25 cellular contexts compared by ENCODE assay signal in the genomic region with DNA sequence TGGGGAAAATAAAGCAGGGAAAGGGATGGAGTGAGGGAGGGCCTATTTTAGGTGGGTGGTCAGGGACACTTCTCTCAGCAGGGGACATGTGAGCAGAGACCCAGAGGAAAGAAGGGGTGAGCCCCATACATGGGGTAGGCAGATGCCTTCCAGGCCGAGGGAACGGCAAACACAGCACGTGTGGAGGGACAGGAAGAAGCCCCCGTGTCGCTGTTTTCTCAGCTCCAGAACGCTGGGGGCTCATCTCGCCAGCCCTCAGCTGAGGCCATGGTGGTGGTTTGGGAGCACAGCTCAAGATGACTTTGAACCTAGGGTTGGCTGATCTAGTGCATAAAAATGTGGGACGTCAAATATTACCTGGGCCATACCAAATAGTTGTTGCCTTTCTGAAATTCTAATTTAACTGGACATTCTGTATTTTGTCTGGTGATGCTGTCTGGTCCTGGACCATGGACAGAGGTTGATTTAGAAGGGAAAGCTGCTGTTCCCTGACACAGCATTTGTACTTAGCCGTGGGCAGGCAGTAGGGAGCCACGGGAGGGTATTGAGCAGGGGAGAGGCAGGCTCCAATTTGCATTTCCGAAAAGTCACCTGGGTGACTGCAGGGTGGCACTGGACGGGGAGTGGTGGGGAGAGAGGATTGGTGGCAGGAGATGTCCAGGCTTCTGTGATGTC. TPM values are rescaled to one million over a fixed set of nuclear protein-coding genes. Genes with fewer than 3 reads are reported as not detected.
DNase-seq lines count a peak whose midpoint lies in the region; TF ChIP-seq lines count a peak whose summit lies in the region.
"Had no signal": no experiment of that assay in that cellular context is flagged by ENCODE, and none has a peak within 500 bp of the region (broad histone marks: within the 10 kb centered on the region; RNA-seq: fewer than 3 reads in every experiment).

No MANE protein-coding gene starts in this region.

- H3K9me3 Mint-ChIP-seq in T-helper 2 cell treated with Interferon-gamma antibody and Interleukin-4, amounts not matched to agents 5 μg/mL and 100 μg/mL, for 36 hours, result peaks cover 2% of the 10 kb centered on the region
- H3K9me3 Mint-ChIP-seq in CD4-positive, alpha-beta memory T cell, result peaks cover 0 to 3% (median 0%) of the 10 kb centered on the region in 8 donors
- peaks cover 2% of the 10 kb centered on the region for H3K9me3 Mint-ChIP-seq in activated T-helper 2 cell treated with anti-CD3 and anti-CD28 coated beads, Interferon-gamma antibody, Interleukin-2, Interleukin-4, amounts not matched to agents 10 μg/mL and 5 μg/mL and 100 μg/mL, durations not matched to agents 14 hours and 24 hours and 36 hours

- CTCF ChIA-PET in CD4-positive, alpha-beta memory T cell (lab: Charles Lee; ENCODE audit: partially characterized antibody), result interaction anchor here (1.8 kb wide), 1 partner anchor 54 kb away, joined by 8 read pairs; no protein-coding TSS in a partner anchor

- H3K4me2 ChIP-seq in mesendoderm (ENCODE audit: low read length), result no peak overlapping the region

- no peak for TF ChIP-seq POLR2A in thyroid gland (IDR thresholded peaks at IDR 0.05)

- WGBS in mesendoderm (ENCODE audit: extremely low coverage, insufficient coverage, low lambda C conversion rate), result no CpG with 5 or more reads among the region's 12 CpGs
- WGBS in thyroid gland, 2 donors, result 83 to 85% methylated on average over 12 of the region's 12 CpGs

- no peak overlapping the region for H4K5ac ChIP-seq in mesendoderm (ENCODE audit: low read length)

- no peak overlapping the region for H3K18ac ChIP-seq in mesendoderm (ENCODE audit: low read length)

- peak overlapping the region; percentile 54 for H3K56ac ChIP-seq in mesendoderm (ENCODE audit: low read length)

- no peak overlapping the region for H3K4ac ChIP-seq in mesendoderm (ENCODE audit: low read depth, low read length)

- DNase-seq in T-helper 2 cell treated with Interferon-gamma antibody and Interleukin-4, amounts not matched to agents 5 μg/mL and 100 μg/mL, for 36 hours (ENCODE audit: low spot score), result no peak
- DNase-seq in T-helper 2 cell, result no peak
- no peak for DNase-seq in CD4-positive, alpha-beta memory T cell
- DNase-seq in activated T-helper 2 cell treated with anti-CD3 and anti-CD28 coated beads, Interferon-gamma antibody, Interleukin-2, Interleukin-4, amounts not matched to agents 10 μg/mL and 5 μg/mL and 100 μg/mL, durations not matched to agents 14 hours and 24 hours and 36 hours (ENCODE audit: low spot score), result no peak
- DNase-seq in mesendoderm, result no peak
- DNase-seq in OCI-M1 (lab: John Stamatoyannopoulos, UW), result no peak
- no peak for DNase-seq in ascending aorta (ENCODE audit: low spot score in 2 of 2)
- DNase-seq in thyroid gland, result no peak
- DNase-seq: activated CD4-positive, alpha-beta T cell treated with anti-CD3 and anti-CD28 coated beads for 1 hour; activated gamma-delta T cell treated with Interleukin-2 at 50 U/mL for 16 hours; effector memory CD4-positive, alpha-beta T cell; esophagus squamous epithelium; gastrocnemius medialis; hypothalamus; Kasumi-1; NCI-H187 treated with DMSO at 0.1 percent for 48 hours; NCI-H2227 treated with DMSO at 0.1 percent for 48 hours; NCI-H774; stimulated activated CD4-positive, alpha-beta T cell treated with anti-CD3 and anti-CD28 coated beads, Interleukin-1b, Interleukin-23, amount 100 ng/mL, for 48 hours; stimulated activated naive CD4-positive, alpha-beta T cell treated with Interleukin-2 at 50 U/mL for 16 hours; trophoblast cell had no signal

- H3K27ac ChIP-seq in CD4-positive, alpha-beta memory T cell (ENCODE audit: low read depth, low read length), result no peak overlapping the region
- H3K27ac ChIP-seq in mesendoderm (ENCODE audit: low read depth, low read length) (no peak overlapping the region), ascending aorta (no peak overlapping the region), thyroid gland (no peak overlapping the region)
- H3K27ac ChIP-seq: esophagus squamous epithelium, gastrocnemius medialis, neutrophil, psoas muscle had no signal

- no peak overlapping the region for H2BK120ac ChIP-seq in mesendoderm (ENCODE audit: low read depth, low read length)

- H4K8ac ChIP-seq in mesendoderm (ENCODE audit: low read depth, low read length), result no peak overlapping the region

- no peak overlapping the region for H3K4me3 Mint-ChIP-seq in T-helper 2 cell treated with Interferon-gamma antibody and Interleukin-4, amounts not matched to agents 5 μg/mL and 100 μg/mL, for 36 hours
- peak overlapping the region in 4 of 8 donors; percentile 4 to 61 (median 9) for H3K4me3 Mint-ChIP-seq in CD4-positive, alpha-beta memory T cell
- no peak overlapping the region for H3K4me3 Mint-ChIP-seq in activated T-helper 2 cell treated with anti-CD3 and anti-CD28 coated beads, Interferon-gamma antibody, Interleukin-2, Interleukin-4, amounts not matched to agents 10 μg/mL and 5 μg/mL and 100 μg/mL, durations not matched to agents 14 hours and 24 hours and 36 hours (ENCODE audit: low read depth)
- H3K4me3 Mint-ChIP-seq: B cell had no signal

- TF ChIP-seq CTCF in ascending aorta (IDR thresholded peaks at IDR 0.05) (no peak), thyroid gland (IDR thresholded peaks at IDR 0.05) (no peak)

- H3K4me1 ChIP-seq in CD4-positive, alpha-beta memory T cell (ENCODE audit: insufficient read depth, low read length), result peaks cover 74% of the 10 kb centered on the region
- H3K4me1 ChIP-seq in mesendoderm (ENCODE audit: control insufficient read depth, low read depth, low read length) (peaks cover 8% of the 10 kb centered on the region), ascending aorta (no peaks in the 10 kb centered on the region), thyroid gland (no peaks in the 10 kb centered on the region)
- H3K4me1 ChIP-seq: esophagus squamous epithelium, gastrocnemius medialis, psoas muscle had no signal

- H3K27me3 ChIP-seq in CD4-positive, alpha-beta memory T cell (ENCODE audit: insufficient read depth, low read length), result no peaks in the 10 kb centered on the region
- no peaks in the 10 kb centered on the region for H3K27me3 ChIP-seq in mesendoderm (ENCODE audit: insufficient read depth, low read length, poor library complexity)
- H3K27me3 ChIP-seq in ascending aorta, result no peaks in the 10 kb centered on the region
- no peaks in the 10 kb centered on the region for H3K27me3 ChIP-seq in thyroid gland
- H3K27me3 ChIP-seq: gastrocnemius medialis, neutrophil had no signal

- H3K27ac Mint-ChIP-seq in T-helper 2 cell treated with Interferon-gamma antibody and Interleukin-4, amounts not matched to agents 5 μg/mL and 100 μg/mL, for 36 hours, result peak overlapping the region; percentile 16
- peak overlapping the region in 5 of 7 donors; percentile 24 to 82 (median 61) for H3K27ac Mint-ChIP-seq in CD4-positive, alpha-beta memory T cell
- peak overlapping the region; percentile 28 for H3K27ac Mint-ChIP-seq in activated T-helper 2 cell treated with anti-CD3 and anti-CD28 coated beads, Interferon-gamma antibody, Interleukin-2, Interleukin-4, amounts not matched to agents 10 μg/mL and 5 μg/mL and 100 μg/mL, durations not matched to agents 14 hours and 24 hours and 36 hours
- H3K27ac Mint-ChIP-seq: B cell had no signal

- H3K4me3 ChIP-seq in CD4-positive, alpha-beta memory T cell (ENCODE audit: low read length in 2 of 2), result no peak overlapping the region
- H3K4me3 ChIP-seq in mesendoderm (ENCODE audit: low read length) (no peak overlapping the region), ascending aorta (no peak overlapping the region), thyroid gland (replicated peaks in 1 of 3) (no peak overlapping the region)
- H3K4me3 ChIP-seq: esophagus squamous epithelium, gastrocnemius medialis, psoas muscle had no signal

- peaks cover 1% of the 10 kb centered on the region for H3K36me3 Mint-ChIP-seq in T-helper 2 cell treated with Interferon-gamma antibody and Interleukin-4, amounts not matched to agents 5 μg/mL and 100 μg/mL, for 36 hours (ENCODE audit: low read depth)
- H3K36me3 Mint-ChIP-seq in CD4-positive, alpha-beta memory T cell, result no peaks in the 10 kb centered on the region
- peaks cover 1% of the 10 kb centered on the region for H3K36me3 Mint-ChIP-seq in activated T-helper 2 cell treated with anti-CD3 and anti-CD28 coated beads, Interferon-gamma antibody, Interleukin-2, Interleukin-4, amounts not matched to agents 10 μg/mL and 5 μg/mL and 100 μg/mL, durations not matched to agents 14 hours and 24 hours and 36 hours (ENCODE audit: low read depth)

- peaks cover 78% of the 10 kb centered on the region for H3K4me1 Mint-ChIP-seq in T-helper 2 cell treated with Interferon-gamma antibody and Interleukin-4, amounts not matched to agents 5 μg/mL and 100 μg/mL, for 36 hours (ENCODE audit: low read depth)
- peaks cover 51 to 87% (median 69%) of the 10 kb centered on the region in 4 donors for H3K4me1 Mint-ChIP-seq in CD4-positive, alpha-beta memory T cell
- peaks cover 76% of the 10 kb centered on the region for H3K4me1 Mint-ChIP-seq in activated T-helper 2 cell treated with anti-CD3 and anti-CD28 coated beads, Interferon-gamma antibody, Interleukin-2, Interleukin-4, amounts not matched to agents 10 μg/mL and 5 μg/mL and 100 μg/mL, durations not matched to agents 14 hours and 24 hours and 36 hours (ENCODE audit: low read depth)

- no peaks in the 10 kb centered on the region for H3K36me3 ChIP-seq in CD4-positive, alpha-beta memory T cell (ENCODE audit: insufficient read depth, low read length)
- H3K36me3 ChIP-seq in mesendoderm (ENCODE audit: control insufficient read depth, insufficient read depth, low read length) (no peaks in the 10 kb centered on the region), ascending aorta (no peaks in the 10 kb centered on the region), thyroid gland (no peaks in the 10 kb centered on the region)
- H3K36me3 ChIP-seq: esophagus squamous epithelium, gastrocnemius medialis, neutrophil had no signal

- no peaks in the 10 kb centered on the region for H3K79me1 ChIP-seq in mesendoderm (ENCODE audit: low read length)

- no peaks in the 10 kb centered on the region for H3K79me2 ChIP-seq in mesendoderm (ENCODE audit: control insufficient read depth, insufficient read depth, low read length)

- H2BK5ac ChIP-seq in mesendoderm (ENCODE audit: low read length), result no peak overlapping the region

- H3K27me3 Mint-ChIP-seq in T-helper 2 cell treated with Interferon-gamma antibody and Interleukin-4, amounts not matched to agents 5 μg/mL and 100 μg/mL, for 36 hours (ENCODE audit: low read depth), result peaks cover 3% of the 10 kb centered on the region
- H3K27me3 Mint-ChIP-seq in CD4-positive, alpha-beta memory T cell, result no peaks in the 10 kb centered on the region
- H3K27me3 Mint-ChIP-seq in activated T-helper 2 cell treated with anti-CD3 and anti-CD28 coated beads, Interferon-gamma antibody, Interleukin-2, Interleukin-4, amounts not matched to agents 10 μg/mL and 5 μg/mL and 100 μg/mL, durations not matched to agents 14 hours and 24 hours and 36 hours (ENCODE audit: low read depth), result no peaks in the 10 kb centered on the region
- H3K27me3 Mint-ChIP-seq: B cell had no signal

- intact Hi-C loops in CD4-positive, alpha-beta memory T cell (cut with micrococcal nuclease), result no loop called here
- intact Hi-C loops in activated T-helper 2 cell treated with anti-CD3 and anti-CD28 coated beads, Interferon-gamma antibody, Interleukin-2, Interleukin-4, amounts not matched to agents 10 μg/mL and 5 μg/mL and 100 μg/mL, durations not matched to agents 14 hours and 24 hours and 36 hours (cut with micrococcal nuclease), result no loop called here
- intact Hi-C loops in ascending aorta (cut with DNase I) (no loop called here), thyroid gland (cut with DNase I) (no loop called here)

- no peak overlapping the region for H3K23ac ChIP-seq in mesendoderm (ENCODE audit: low read length)

- no peak overlapping the region for H2BK15ac ChIP-seq in mesendoderm (replicated peaks; ENCODE audit: low read depth)

- H3K9me3 ChIP-seq in CD4-positive, alpha-beta memory T cell (ENCODE audit: control insufficient read depth in 1 of 2, low read length in 2 of 2), result no peaks in the 10 kb centered on the region
- H3K9me3 ChIP-seq in ascending aorta (no peaks in the 10 kb centered on the region), thyroid gland (no peaks in the 10 kb centered on the region)
- H3K9me3 ChIP-seq: esophagus squamous epithelium, gastrocnemius medialis, neutrophil, psoas muscle had no signal

- POLR2A ChIA-PET in CD4-positive, alpha-beta memory T cell (lab: Charles Lee; ENCODE audit: partially characterized antibody), result interaction anchor here (0.8 to 5.0 kb wide), 3 partner anchors 15 to 72 kb away, joined by 3 to 21 read pairs (median 5); no protein-coding TSS in a partner anchor

- H3K9ac ChIP-seq in mesendoderm (ENCODE audit: low read length), result no peak overlapping the region

- no peak overlapping the region for H2AK5ac ChIP-seq in mesendoderm (ENCODE audit: low read length)

RNA-seq across cellular contexts. Expression of a gene that starts 53.1 kb away (rescaled TPM):
- total RNA-seq in CD4-positive, alpha-beta memory T cell, result 100 to 1,000 TPM; 105 to 112 TPM
- 10 to 100 TPM; 12.5 to 50.8 TPM for polyA plus RNA-seq in CD4-positive, alpha-beta memory T cell
- total RNA-seq in activated T-helper 2 cell treated with anti-CD3 and anti-CD28 coated beads, Interferon-gamma antibody, Interleukin-2, Interleukin-4, amounts not matched to agents 10 μg/mL and 5 μg/mL and 100 μg/mL, durations not matched to agents 14 hours and 24 hours and 36 hours, result 129 and 135 TPM in 2 replicates
- polyA plus RNA-seq in mesendoderm (2013, experiment 1 of 2), result 0.53 TPM
- polyA plus RNA-seq in mesendoderm (2013, experiment 2 of 2), result 0.67 TPM
- total RNA-seq in ascending aorta, result 0.21 TPM
- 1 to 10 TPM in 2 of 4 donors, under 1 TPM in 2; 0.27 to 2.8 (median 0.77) TPM for total RNA-seq in thyroid gland
- total RNA-seq: A172 had no signal

Comparison
In these comparisons a context has a peak if more than half of its experiments do, and no peak if none do; other contexts are left out.
1. RNA of a gene that starts 53.1 kb away (total RNA-seq): 129 to 135 TPM in activated T-helper 2 cell treated with anti-CD3 and anti-CD28 coated beads, Interferon-gamma antibody, Interleukin-2, Interleukin-4, amounts not matched to agents 10 μg/mL and 5 μg/mL and 100 μg/mL, durations not matched to agents 14 hours and 24 hours and 36 hours and 105 to 112 TPM in CD4-positive, alpha-beta memory T cell; 0.27 to 2.8 TPM in thyroid gland and 0.21 TPM in ascending aorta (single experiment); every median in the first group is over 10 times any median in the second.
2. Peak in every context shown above with its lines, with median percentiles within 50 percentile points of each other: H3K27ac Mint-ChIP-seq.